In the genomic region with DNA sequence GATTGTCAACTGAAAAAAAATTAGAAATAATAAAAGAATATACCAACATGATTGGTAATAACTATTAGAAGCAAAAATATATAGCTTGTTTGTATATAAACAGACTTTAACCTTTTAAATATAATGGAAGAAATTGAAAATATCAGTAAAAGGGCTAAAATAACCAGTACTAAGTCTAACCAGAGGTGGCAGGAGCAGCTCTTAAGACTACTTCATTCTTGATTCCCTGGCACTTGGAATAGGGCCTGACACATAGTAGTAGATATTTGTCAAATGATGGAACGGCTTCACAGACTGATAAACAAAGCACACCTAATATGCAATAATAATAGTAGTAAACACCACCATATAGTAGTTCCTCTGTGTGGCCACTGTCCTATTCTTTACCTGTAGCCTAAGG, we compare ENCODE assay signal across 25 cellular contexts. TPM values are rescaled to one million over a fixed set of nuclear protein-coding genes. Genes with fewer than 3 reads are reported as not detected.
"Had no signal": no experiment of that assay in that cellular context is flagged by ENCODE, and none has a peak within 500 bp of the region (broad histone marks: within the 10 kb centered on the region; RNA-seq: fewer than 3 reads in every experiment).

No MANE protein-coding gene starts in this region.

- H3K36me3 Mint-ChIP-seq: activated naive CD4-positive, alpha-beta T cell treated with anti-CD3 and anti-CD28 coated beads, Interleukin-2, amount 50 U/mL, for 72 hours; brain; stimulated activated effector memory CD8-positive, alpha-beta T cell treated with anti-CD3 and anti-CD28 coated beads, Interleukin-12 subunit alpha, Interleukin-12 subunit beta, amount 100 ng/mL, for 72 hours; T-cell had no signal

- DNase-seq: activated T-cell treated with anti-CD3 and anti-CD28 coated beads, Interleukin-2, amount 50 U/mL, for 1 hour; aorta; effector memory CD4-positive, alpha-beta T cell; gastrocnemius medialis; left colon; mesendoderm; mucosa of descending colon; nephron progenitor cell; right cardiac atrium; stimulated activated CD4-positive, alpha-beta T cell treated with anti-CD3 and anti-CD28 coated beads, Interleukin-2, amount 100 ng/mL, for 24 hours; stimulated activated naive CD8-positive, alpha-beta T cell treated with anti-CD3 and anti-CD28 coated beads, Interleukin-15, amount 100 ng/mL, for 72 hours; T-cell; tibial artery had no signal

- H3K27me3 Mint-ChIP-seq: brain had no signal

- H3K9me3 Mint-ChIP-seq: activated naive CD4-positive, alpha-beta T cell treated with anti-CD3 and anti-CD28 coated beads, Interleukin-2, amount 50 U/mL, for 72 hours; nephron progenitor cell; stimulated activated effector memory CD8-positive, alpha-beta T cell treated with anti-CD3 and anti-CD28 coated beads, Interleukin-12 subunit alpha, Interleukin-12 subunit beta, amount 100 ng/mL, for 72 hours; stimulated activated naive CD8-positive, alpha-beta T cell treated with anti-CD3 and anti-CD28 coated beads, Interleukin-15, amount 100 ng/mL, for 72 hours; T-cell; T-helper 2 cell treated with Interferon-gamma antibody and Interleukin-4, amounts not matched to agents 5 μg/mL and 100 μg/mL, for 36 hours had no signal

- H3K27ac Mint-ChIP-seq: activated naive CD4-positive, alpha-beta T cell treated with anti-CD3 and anti-CD28 coated beads, Interleukin-2, amount 50 U/mL, for 72 hours; brain; nephron progenitor cell; stimulated activated effector memory CD8-positive, alpha-beta T cell treated with anti-CD3 and anti-CD28 coated beads, Interleukin-12 subunit alpha, Interleukin-12 subunit beta, amount 100 ng/mL, for 72 hours; stimulated activated naive CD8-positive, alpha-beta T cell treated with anti-CD3 and anti-CD28 coated beads, Interleukin-15, amount 100 ng/mL, for 72 hours; T-cell; T-helper 2 cell treated with Interferon-gamma antibody and Interleukin-4, amounts not matched to agents 5 μg/mL and 100 μg/mL, for 36 hours had no signal

- ATAC-seq: activated naive CD4-positive, alpha-beta T cell treated with anti-CD3 and anti-CD28 coated beads, Interleukin-2, amount 50 U/mL, for 72 hours; esophagus mucosa; gastrocnemius medialis; left colon; mucosa of descending colon; right cardiac atrium; stimulated activated effector memory CD8-positive, alpha-beta T cell treated with anti-CD3 and anti-CD28 coated beads, Interleukin-12 subunit alpha, Interleukin-12 subunit beta, amount 100 ng/mL, for 72 hours; stimulated activated naive CD8-positive, alpha-beta T cell treated with anti-CD3 and anti-CD28 coated beads, Interleukin-15, amount 100 ng/mL, for 72 hours; T-cell had no signal

- H3K4me1 Mint-ChIP-seq: stimulated activated effector memory CD8-positive, alpha-beta T cell treated with anti-CD3 and anti-CD28 coated beads, Interleukin-12 subunit alpha, Interleukin-12 subunit beta, amount 100 ng/mL, for 72 hours; stimulated activated naive CD8-positive, alpha-beta T cell treated with anti-CD3 and anti-CD28 coated beads, Interleukin-15, amount 100 ng/mL, for 72 hours; T-cell had no signal

- H3K4me3 Mint-ChIP-seq: brain; nephron progenitor cell; stimulated activated effector memory CD8-positive, alpha-beta T cell treated with anti-CD3 and anti-CD28 coated beads, Interleukin-12 subunit alpha, Interleukin-12 subunit beta, amount 100 ng/mL, for 72 hours; stimulated activated naive CD8-positive, alpha-beta T cell treated with anti-CD3 and anti-CD28 coated beads, Interleukin-15, amount 100 ng/mL, for 72 hours; T-cell; T-helper 2 cell treated with Interferon-gamma antibody and Interleukin-4, amounts not matched to agents 5 μg/mL and 100 μg/mL, for 36 hours had no signal

- H3K27me3 ChIP-seq: gastrocnemius medialis had no signal

- H3K36me3 ChIP-seq: gastrocnemius medialis, prostate gland, tibial artery had no signal

- H3K4me1 ChIP-seq: gastrocnemius medialis, prostate gland, tibial artery had no signal

- H3K27ac ChIP-seq: gastrocnemius medialis, prostate gland, skin epidermis, tibial artery had no signal

- H3K9me3 ChIP-seq: gastrocnemius medialis, mucosa of descending colon, prostate gland, tibial artery had no signal

- H3K4me3 ChIP-seq: gastrocnemius medialis, mucosa of descending colon, prostate gland, skin epidermis, tibial artery had no signal

RNA-seq across cellular contexts. Expression of gene TMEM63C, which starts 9.4 kb away (rescaled TPM):
- total RNA-seq: endothelial cell of umbilical vein had no signal
- polyA plus RNA-seq: endothelial cell of umbilical vein had no signal

RNA-seq across cellular contexts. Expression of gene ZDHHC22, which starts 49.4 kb away (rescaled TPM):
- total RNA-seq: activated naive CD4-positive, alpha-beta T cell treated with anti-CD3 and anti-CD28 coated beads, Interleukin-2, amount 50 U/mL, for 72 hours; aorta; cardiac septum; dermis microvascular lymphatic vessel endothelial cell; esophagus mucosa; gastrocnemius medialis; left colon; lower leg skin; omental fat pad; right cardiac atrium had no signal
- polyA plus RNA-seq: aorta, right cardiac atrium had no signal
